8 cellular contexts compared by ENCODE assay signal in genomic region chr10:125061557-125062243, GRCh38.
DNase-seq lines count a peak whose midpoint lies in the region; ATAC-seq and TF ChIP-seq lines count a peak whose summit lies in the region.

No MANE protein-coding gene starts in this region.

- H3K27me3 ChIP-seq in cardiac muscle cell, result no peaks in the 10 kb centered on the region
- H3K27me3 ChIP-seq in upper lobe of right lung, result no peaks in the 10 kb centered on the region

- H3K27me3 Mint-ChIP-seq in stimulated activated naive CD8-positive, alpha-beta T cell treated with anti-CD3 and anti-CD28 coated beads, Interleukin-15, amount 100 ng/mL, for 72 hours, result peaks cover 89% of the 10 kb centered on the region

- no peak overlapping the region for H3K27ac Mint-ChIP-seq in stimulated activated naive CD8-positive, alpha-beta T cell treated with anti-CD3 and anti-CD28 coated beads, Interleukin-15, amount 100 ng/mL, for 72 hours

- TF ChIP-seq CTCF in cardiac muscle cell (IDR thresholded peaks at IDR 0.05; ENCODE audit: low read depth, low read length) (no peak), WI38 (IDR thresholded peaks at IDR 0.05; ENCODE audit: low read depth, low read length) (0 out of 2 replicates have a peak, but pooled peaks have one; percentile 1), upper lobe of right lung (IDR thresholded peaks at IDR 0.05) (no peak)

- H3K4me1 Mint-ChIP-seq in stimulated activated naive CD8-positive, alpha-beta T cell treated with anti-CD3 and anti-CD28 coated beads, Interleukin-15, amount 100 ng/mL, for 72 hours, result peaks cover 43% of the 10 kb centered on the region

- DNase-seq in cardiac muscle cell (ENCODE audit: low read depth in 1 of 2, low spot score in 1 of 2), result no peak
- DNase-seq in Right ventricle myocardium inferior (ENCODE audit: missing footprints), result no peak
- no peak for DNase-seq in upper lobe of right lung
- no peak for DNase-seq in SHP77 (lab: John Stamatoyannopoulos, UW)
- no peak for DNase-seq in erythroblast (lab: John Stamatoyannopoulos, UW)
- no peak for DNase-seq in stimulated activated naive CD8-positive, alpha-beta T cell treated with anti-CD3 and anti-CD28 coated beads, Interleukin-15, amount 100 ng/mL, for 72 hours

- no peaks in the 10 kb centered on the region for H3K9me3 ChIP-seq in cardiac muscle cell (ENCODE audit: low read depth)
- H3K9me3 ChIP-seq in mesodermal cell (ENCODE audit: control insufficient read depth, low read length), result no peaks in the 10 kb centered on the region
- H3K9me3 ChIP-seq in upper lobe of right lung, result no peaks in the 10 kb centered on the region

- H3K4me1 ChIP-seq in cardiac muscle cell (ENCODE audit: low read depth) (peaks cover 33% of the 10 kb centered on the region), mesodermal cell (ENCODE audit: control insufficient read depth, insufficient read depth, low read length, poor library complexity, severe bottlenecking) (peaks cover 58% of the 10 kb centered on the region), upper lobe of right lung (peaks cover 71% of the 10 kb centered on the region)

- intact Hi-C loops in Right ventricle myocardium inferior (cut with DNase I) (loop anchor here (5.0 kb wide), 3 partner anchors 59 to 281 kb away; no protein-coding TSS in a partner anchor), upper lobe of right lung (cut with DNase I) (no loop called here)

- H3K4me3 ChIP-seq in cardiac muscle cell, result no peak overlapping the region
- no peak overlapping the region for H3K4me3 ChIP-seq in WI38 (ENCODE audit: low read depth, low read length)
- no peak overlapping the region for H3K4me3 ChIP-seq in mesodermal cell (ENCODE audit: extremely low read depth, insufficient read depth, low read length, poor library complexity, severe bottlenecking)
- H3K4me3 ChIP-seq in upper lobe of right lung, result no peak overlapping the region

- H3K27ac ChIP-seq in cardiac muscle cell (peak overlapping the region; percentile 33), mesodermal cell (ENCODE audit: low read depth, low read length, severe bottlenecking) (peak overlapping the region; percentile 10), upper lobe of right lung (peak overlapping the region; percentile 70)

- 89 to 92% methylated on average over 16 to 18 of the region's 21 CpGs for WGBS in mesodermal cell (ENCODE audit: insufficient coverage in 2 of 2), 2 experiments

- TF ChIP-seq POLR2A in erythroblast (IDR thresholded peaks at IDR 0.05; ENCODE audit: low read length), result no peak

- H3K36me3 ChIP-seq in cardiac muscle cell (no peaks in the 10 kb centered on the region), mesodermal cell (ENCODE audit: control insufficient read depth, insufficient read depth, low read length) (peaks cover 69% of the 10 kb centered on the region), upper lobe of right lung (no peaks in the 10 kb centered on the region)

- H3K4me3 Mint-ChIP-seq in stimulated activated naive CD8-positive, alpha-beta T cell treated with anti-CD3 and anti-CD28 coated beads, Interleukin-15, amount 100 ng/mL, for 72 hours, result no peak overlapping the region

- no peak for ATAC-seq in Right ventricle myocardium inferior
- ATAC-seq in upper lobe of right lung, result peak; percentile 42
- ATAC-seq in stimulated activated naive CD8-positive, alpha-beta T cell treated with anti-CD3 and anti-CD28 coated beads, Interleukin-15, amount 100 ng/mL, for 72 hours, result no peak

- H3K9me3 Mint-ChIP-seq in stimulated activated naive CD8-positive, alpha-beta T cell treated with anti-CD3 and anti-CD28 coated beads, Interleukin-15, amount 100 ng/mL, for 72 hours, result no peaks in the 10 kb centered on the region

Comparison
In these comparisons a context has a peak if more than half of its experiments do, and no peak if none do; other contexts are left out.
1. H3K27ac ChIP-seq: peak in every context shown above with its lines; median percentile 70 in upper lobe of right lung; 33 in cardiac muscle cell; 10 in mesodermal cell.